ENCODE assay signal across 1 cellular context in genomic region chr7:106814887-106815286, GRCh38.
TF ChIP-seq lines count a peak whose summit lies in the region.

No MANE protein-coding gene starts in this region.

TF ChIP-seq in K562, 482 proteins besides CTCF, POLR2A, EP300 and RAD21 (continued from another document and continues in another):
- TF ChIP-seq JUND (IDR thresholded peaks at IDR 0.05; ENCODE audit: borderline replicate concordance, low read depth, low read length) (peak; percentile 26; the same call in 1 of the 2 replicates), JUND (tag; IDR thresholded peaks at IDR 0.05; ENCODE audit: borderline replicate concordance, low read depth, low read length) (no peak), FOXK1 (CRISPR knock-in tag; IDR thresholded peaks at IDR 0.05; ENCODE audit: borderline replicate concordance) (no peak), KDM1A (IDR thresholded peaks at IDR 0.05) (no peak), ZSCAN29 (IDR thresholded peaks at IDR 0.05) (no peak), HMGN3 (IDR thresholded peaks at IDR 0.05; ENCODE audit: borderline replicate concordance, extremely low read depth, insufficient read length, low read depth, low read length) (no peak), ZFX (CRISPR knock-in tag; IDR thresholded peaks at IDR 0.05) (no peak), ZNF785 (CRISPR knock-in tag; IDR thresholded peaks at IDR 0.05) (no peak), KAT2B (IDR thresholded peaks at IDR 0.05; ENCODE audit: low read depth, low read length) (no peak), CCNT2 (IDR thresholded peaks at IDR 0.05; ENCODE audit: borderline replicate concordance, extremely low read depth, insufficient read length, low read depth, low read length) (no peak), ZNF133 (CRISPR knock-in tag; IDR thresholded peaks at IDR 0.05) (no peak), ZNF699 (CRISPR knock-in tag; IDR thresholded peaks at IDR 0.05; ENCODE audit: insufficient replicate concordance) (no peak), XRCC4 (IDR thresholded peaks at IDR 0.05; ENCODE audit: extremely low read depth, insufficient read depth, insufficient read length) (no peak), RFX5 (IDR thresholded peaks at IDR 0.05; ENCODE audit: low read depth, low read length) (no peak), EWSR1 (IDR thresholded peaks at IDR 0.05; ENCODE audit: borderline replicate concordance, low read depth, partially characterized antibody) (no peak), FIP1L1 (IDR thresholded peaks at IDR 0.05; ENCODE audit: low read depth, low read length, poor library complexity, severe bottlenecking) (no peak), ZEB2 (IDR thresholded peaks at IDR 0.05) (no peak), KLF16 (IDR thresholded peaks at IDR 0.05) (no peak), SAFB2 (IDR thresholded peaks at IDR 0.05; ENCODE audit: borderline replicate concordance, low read depth, low read length, severe bottlenecking) (no peak), ELF2 (CRISPR knock-in tag; IDR thresholded peaks at IDR 0.05) (no peak), FOXO4 (CRISPR knock-in tag; IDR thresholded peaks at IDR 0.05) (0 out of 2 replicates have a peak, but pooled peaks have one; percentile 7), ATF4 (CRISPR knock-in tag; IDR thresholded peaks at IDR 0.05) (peak; percentile 59; the same call in 1 of the 2 replicates), SAFB (IDR thresholded peaks at IDR 0.05; ENCODE audit: borderline replicate concordance, low read depth, low read length) (no peak), YY1 (IDR thresholded peaks at IDR 0.05; ENCODE audit: borderline replicate concordance in 1 of 3, control insufficient read depth in 1 of 3, extremely low read depth in 1 of 3, insufficient read depth in 3 of 3, insufficient read length in 1 of 3, insufficient replicate concordance in 2 of 3, low read depth in 1 of 3, low read length in 2 of 3) (no peak), ZNF592 (IDR thresholded peaks at IDR 0.05) (peak; percentile 63; the same call in 1 of the 2 replicates), ZNF57 (CRISPR knock-in tag; IDR thresholded peaks at IDR 0.05) (no peak), KLF13 (tag; IDR thresholded peaks at IDR 0.05; ENCODE audit: borderline replicate concordance, low read depth) (no peak), MLLT1 (IDR thresholded peaks at IDR 0.05) (peak in 1 of 2 experiments; percentile 59; a peak in 1 of 4 replicates), ZNF830 (CRISPR knock-in tag; IDR thresholded peaks at IDR 0.05) (no peak), CBX8 (IDR thresholded peaks at IDR 0.05; ENCODE audit: borderline replicate concordance, extremely low read depth, low read depth, low read length, poor library complexity, severe bottlenecking) (no peak), HDAC1 (IDR thresholded peaks at IDR 0.05) (no peak), TFE3 (CRISPR knock-in tag; IDR thresholded peaks at IDR 0.05) (no peak), ZNF589 (CRISPR knock-in tag; IDR thresholded peaks at IDR 0.05; ENCODE audit: low read depth) (peak; percentile 91; the same call in 1 of the 2 replicates), MAFK (IDR thresholded peaks at IDR 0.05; ENCODE audit: low read length) (no peak), HINFP (tag; conservative IDR thresholded peaks at IDR 0.05; ENCODE audit: low read depth) (no peak), C11orf30 (IDR thresholded peaks at IDR 0.05; ENCODE audit: low read depth) (no peak), HEY1 (CRISPR knock-in tag; IDR thresholded peaks at IDR 0.05; ENCODE audit: borderline replicate concordance) (no peak), RBM39 (optimal IDR thresholded peaks at IDR 0.05; ENCODE audit: low read depth, low read length) (no peak)
- TF ChIP-seq, protein P1, sequence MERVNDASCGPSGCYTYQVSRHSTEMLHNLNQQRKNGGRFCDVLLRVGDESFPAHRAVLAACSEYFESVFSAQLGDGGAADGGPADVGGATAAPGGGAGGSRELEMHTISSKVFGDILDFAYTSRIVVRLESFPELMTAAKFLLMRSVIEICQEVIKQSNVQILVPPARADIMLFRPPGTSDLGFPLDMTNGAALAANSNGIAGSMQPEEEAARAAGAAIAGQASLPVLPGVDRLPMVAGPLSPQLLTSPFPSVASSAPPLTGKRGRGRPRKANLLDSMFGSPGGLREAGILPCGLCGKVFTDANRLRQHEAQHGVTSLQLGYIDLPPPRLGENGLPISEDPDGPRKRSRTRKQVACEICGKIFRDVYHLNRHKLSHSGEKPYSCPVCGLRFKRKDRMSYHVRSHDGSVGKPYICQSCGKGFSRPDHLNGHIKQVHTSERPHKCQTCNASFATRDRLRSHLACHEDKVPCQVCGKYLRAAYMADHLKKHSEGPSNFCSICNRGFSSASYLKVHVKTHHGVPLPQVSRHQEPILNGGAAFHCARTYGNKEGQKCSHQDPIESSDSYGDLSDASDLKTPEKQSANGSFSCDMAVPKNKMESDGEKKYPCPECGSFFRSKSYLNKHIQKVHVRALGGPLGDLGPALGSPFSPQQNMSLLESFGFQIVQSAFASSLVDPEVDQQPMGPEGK (CRISPR knock-in tag; IDR thresholded peaks at IDR 0.05; ENCODE audit: borderline replicate concordance): no peak
- TF ChIP-seq, protein P2, sequence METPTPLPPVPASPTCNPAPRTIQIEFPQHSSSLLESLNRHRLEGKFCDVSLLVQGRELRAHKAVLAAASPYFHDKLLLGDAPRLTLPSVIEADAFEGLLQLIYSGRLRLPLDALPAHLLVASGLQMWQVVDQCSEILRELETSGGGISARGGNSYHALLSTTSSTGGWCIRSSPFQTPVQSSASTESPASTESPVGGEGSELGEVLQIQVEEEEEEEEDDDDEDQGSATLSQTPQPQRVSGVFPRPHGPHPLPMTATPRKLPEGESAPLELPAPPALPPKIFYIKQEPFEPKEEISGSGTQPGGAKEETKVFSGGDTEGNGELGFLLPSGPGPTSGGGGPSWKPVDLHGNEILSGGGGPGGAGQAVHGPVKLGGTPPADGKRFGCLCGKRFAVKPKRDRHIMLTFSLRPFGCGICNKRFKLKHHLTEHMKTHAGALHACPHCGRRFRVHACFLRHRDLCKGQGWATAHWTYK (CRISPR knock-in tag; IDR thresholded peaks at IDR 0.05): no peak
- TF ChIP-seq, protein P3, sequence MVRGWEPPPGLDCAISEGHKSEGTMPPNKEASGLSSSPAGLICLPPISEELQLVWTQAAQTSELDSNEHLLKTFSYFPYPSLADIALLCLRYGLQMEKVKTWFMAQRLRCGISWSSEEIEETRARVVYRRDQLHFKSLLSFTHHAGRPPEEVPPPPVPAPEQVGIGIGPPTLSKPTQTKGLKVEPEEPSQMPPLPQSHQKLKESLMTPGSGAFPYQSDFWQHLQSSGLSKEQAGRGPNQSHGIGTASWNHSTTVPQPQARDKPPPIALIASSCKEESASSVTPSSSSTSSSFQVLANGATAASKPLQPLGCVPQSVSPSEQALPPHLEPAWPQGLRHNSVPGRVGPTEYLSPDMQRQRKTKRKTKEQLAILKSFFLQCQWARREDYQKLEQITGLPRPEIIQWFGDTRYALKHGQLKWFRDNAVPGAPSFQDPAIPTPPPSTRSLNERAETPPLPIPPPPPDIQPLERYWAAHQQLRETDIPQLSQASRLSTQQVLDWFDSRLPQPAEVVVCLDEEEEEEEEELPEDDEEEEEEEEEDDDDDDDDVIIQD (CRISPR knock-in tag; IDR thresholded peaks at IDR 0.05): no peak
- TF ChIP-seq, protein P4, sequence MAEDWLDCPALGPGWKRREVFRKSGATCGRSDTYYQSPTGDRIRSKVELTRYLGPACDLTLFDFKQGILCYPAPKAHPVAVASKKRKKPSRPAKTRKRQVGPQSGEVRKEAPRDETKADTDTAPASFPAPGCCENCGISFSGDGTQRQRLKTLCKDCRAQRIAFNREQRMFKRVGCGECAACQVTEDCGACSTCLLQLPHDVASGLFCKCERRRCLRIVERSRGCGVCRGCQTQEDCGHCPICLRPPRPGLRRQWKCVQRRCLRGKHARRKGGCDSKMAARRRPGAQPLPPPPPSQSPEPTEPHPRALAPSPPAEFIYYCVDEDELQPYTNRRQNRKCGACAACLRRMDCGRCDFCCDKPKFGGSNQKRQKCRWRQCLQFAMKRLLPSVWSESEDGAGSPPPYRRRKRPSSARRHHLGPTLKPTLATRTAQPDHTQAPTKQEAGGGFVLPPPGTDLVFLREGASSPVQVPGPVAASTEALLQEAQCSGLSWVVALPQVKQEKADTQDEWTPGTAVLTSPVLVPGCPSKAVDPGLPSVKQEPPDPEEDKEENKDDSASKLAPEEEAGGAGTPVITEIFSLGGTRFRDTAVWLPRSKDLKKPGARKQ (CRISPR knock-in tag; IDR thresholded peaks at IDR 0.05): peak; percentile 49; the same call in 1 of the 2 replicates
